1 cellular context compared by ENCODE assay signal in the genomic region with DNA sequence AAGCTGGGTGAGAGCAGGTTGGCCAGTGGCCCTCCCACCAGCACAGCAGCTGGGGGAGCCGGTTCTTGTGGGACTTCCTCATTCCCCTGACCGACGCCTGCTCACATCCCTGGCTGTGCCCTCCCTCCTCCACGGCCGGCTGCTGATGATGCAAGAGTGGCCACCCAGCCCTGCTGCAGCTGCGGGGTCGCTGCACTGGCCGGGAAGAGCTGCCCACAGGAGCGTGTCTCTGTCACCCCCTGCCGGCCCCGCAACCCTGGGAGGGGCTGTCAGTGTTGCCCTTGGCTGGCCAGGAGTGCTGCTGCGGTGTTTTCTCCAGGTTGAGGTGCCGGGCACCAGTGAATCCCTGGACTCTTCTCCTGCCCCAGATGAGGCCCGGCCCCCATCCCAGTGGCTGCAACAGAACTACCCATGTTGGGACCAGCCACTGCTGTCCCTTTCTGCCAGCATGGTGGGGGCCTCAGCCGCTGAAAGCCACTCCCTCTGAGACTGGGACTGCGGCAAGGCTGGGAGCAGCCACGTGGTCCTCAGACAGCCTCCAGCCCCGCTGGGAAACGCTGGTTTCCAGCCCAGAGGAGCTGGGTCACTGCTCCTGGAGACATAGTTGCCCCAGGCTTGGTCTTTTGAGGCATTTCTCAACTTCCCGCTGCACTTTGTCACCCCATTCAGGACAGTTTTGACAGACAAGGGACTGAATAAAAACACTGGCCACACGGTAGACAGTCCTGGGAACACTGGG.
TF ChIP-seq lines count a peak whose summit lies in the region.

No MANE protein-coding gene starts in this region.

TF ChIP-seq in K562, 482 proteins besides CTCF, POLR2A, EP300 and RAD21 (continued from another document and continues in another):
- TF ChIP-seq, protein P1, sequence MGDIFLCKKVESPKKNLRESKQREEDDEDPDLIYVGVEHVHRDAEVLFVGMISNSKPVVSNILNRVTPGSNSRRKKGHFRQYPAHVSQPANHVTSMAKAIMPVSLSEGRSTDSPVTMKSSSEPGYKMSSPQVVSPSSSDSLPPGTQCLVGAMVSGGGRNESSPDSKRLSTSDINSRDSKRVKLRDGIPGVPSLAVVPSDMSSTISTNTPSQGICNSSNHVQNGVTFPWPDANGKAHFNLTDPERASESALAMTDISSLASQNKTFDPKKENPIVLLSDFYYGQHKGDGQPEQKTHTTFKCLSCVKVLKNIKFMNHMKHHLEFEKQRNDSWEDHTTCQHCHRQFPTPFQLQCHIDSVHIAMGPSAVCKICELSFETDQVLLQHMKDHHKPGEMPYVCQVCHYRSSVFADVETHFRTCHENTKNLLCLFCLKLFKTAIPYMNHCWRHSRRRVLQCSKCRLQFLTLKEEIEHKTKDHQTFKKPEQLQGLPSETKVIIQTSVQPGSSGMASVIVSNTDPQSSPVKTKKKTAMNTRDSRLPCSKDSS (IDR thresholded peaks at IDR 0.05; ENCODE audit: low read depth, partially characterized antibody), result no peak
- peak; percentile 79; the same call in 1 of the 2 replicates for TF ChIP-seq SRSF3 (IDR thresholded peaks at IDR 0.05; ENCODE audit: insufficient read depth, low read length)
- TF ChIP-seq ZNF24 (IDR thresholded peaks at IDR 0.05), result no peak
- TF ChIP-seq, protein P2, sequence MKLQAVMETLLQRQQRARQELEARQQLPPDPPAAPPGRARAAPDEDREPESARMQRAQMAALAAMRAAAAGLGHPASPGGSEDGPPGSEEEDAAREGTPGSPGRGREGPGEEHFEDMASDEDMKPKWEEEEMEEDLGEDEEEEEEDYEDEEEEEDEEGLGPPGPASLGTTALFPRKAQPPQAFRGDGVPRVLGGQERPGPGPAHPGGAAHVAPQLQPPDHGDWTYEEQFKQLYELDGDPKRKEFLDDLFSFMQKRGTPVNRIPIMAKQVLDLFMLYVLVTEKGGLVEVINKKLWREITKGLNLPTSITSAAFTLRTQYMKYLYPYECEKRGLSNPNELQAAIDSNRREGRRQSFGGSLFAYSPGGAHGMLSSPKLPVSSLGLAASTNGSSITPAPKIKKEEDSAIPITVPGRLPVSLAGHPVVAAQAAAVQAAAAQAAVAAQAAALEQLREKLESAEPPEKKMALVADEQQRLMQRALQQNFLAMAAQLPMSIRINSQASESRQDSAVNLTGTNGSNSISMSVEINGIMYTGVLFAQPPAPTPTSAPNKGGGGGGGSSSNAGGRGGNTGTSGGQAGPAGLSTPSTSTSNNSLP (IDR thresholded peaks at IDR 0.05; ENCODE audit: borderline replicate concordance, low read depth, low read length), result no peak
- TF ChIP-seq, protein P3, sequence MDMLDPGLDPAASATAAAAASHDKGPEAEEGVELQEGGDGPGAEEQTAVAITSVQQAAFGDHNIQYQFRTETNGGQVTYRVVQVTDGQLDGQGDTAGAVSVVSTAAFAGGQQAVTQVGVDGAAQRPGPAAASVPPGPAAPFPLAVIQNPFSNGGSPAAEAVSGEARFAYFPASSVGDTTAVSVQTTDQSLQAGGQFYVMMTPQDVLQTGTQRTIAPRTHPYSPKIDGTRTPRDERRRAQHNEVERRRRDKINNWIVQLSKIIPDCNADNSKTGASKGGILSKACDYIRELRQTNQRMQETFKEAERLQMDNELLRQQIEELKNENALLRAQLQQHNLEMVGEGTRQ (CRISPR knock-in tag; IDR thresholded peaks at IDR 0.05), result peak; percentile 68
- TF ChIP-seq RBM14 (IDR thresholded peaks at IDR 0.05; ENCODE audit: borderline replicate concordance, insufficient read depth, low read depth, low read length), result 0 out of 2 replicates have a peak, but pooled peaks have one; percentile 4
- no peak for TF ChIP-seq RHOXF2B (CRISPR knock-in tag; conservative IDR thresholded peaks at IDR 0.05)
- TF ChIP-seq, protein P4, sequence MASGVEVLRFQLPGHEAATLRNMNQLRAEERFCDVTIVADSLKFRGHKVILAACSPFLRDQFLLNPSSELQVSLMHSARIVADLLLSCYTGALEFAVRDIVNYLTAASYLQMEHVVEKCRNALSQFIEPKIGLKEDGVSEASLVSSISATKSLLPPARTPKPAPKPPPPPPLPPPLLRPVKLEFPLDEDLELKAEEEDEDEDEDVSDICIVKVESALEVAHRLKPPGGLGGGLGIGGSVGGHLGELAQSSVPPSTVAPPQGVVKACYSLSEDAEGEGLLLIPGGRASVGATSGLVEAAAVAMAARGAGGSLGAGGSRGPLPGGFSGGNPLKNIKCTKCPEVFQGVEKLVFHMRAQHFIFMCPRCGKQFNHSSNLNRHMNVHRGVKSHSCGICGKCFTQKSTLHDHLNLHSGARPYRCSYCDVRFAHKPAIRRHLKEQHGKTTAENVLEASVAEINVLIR (CRISPR knock-in tag; IDR thresholded peaks at IDR 0.05), result no peak
- TF ChIP-seq BCL6 (CRISPR knock-in tag; IDR thresholded peaks at IDR 0.05), result no peak
- TF ChIP-seq POLR2G (IDR thresholded peaks at IDR 0.05; ENCODE audit: low read depth, low read length), result peak; percentile 83
- TF ChIP-seq, protein P5, sequence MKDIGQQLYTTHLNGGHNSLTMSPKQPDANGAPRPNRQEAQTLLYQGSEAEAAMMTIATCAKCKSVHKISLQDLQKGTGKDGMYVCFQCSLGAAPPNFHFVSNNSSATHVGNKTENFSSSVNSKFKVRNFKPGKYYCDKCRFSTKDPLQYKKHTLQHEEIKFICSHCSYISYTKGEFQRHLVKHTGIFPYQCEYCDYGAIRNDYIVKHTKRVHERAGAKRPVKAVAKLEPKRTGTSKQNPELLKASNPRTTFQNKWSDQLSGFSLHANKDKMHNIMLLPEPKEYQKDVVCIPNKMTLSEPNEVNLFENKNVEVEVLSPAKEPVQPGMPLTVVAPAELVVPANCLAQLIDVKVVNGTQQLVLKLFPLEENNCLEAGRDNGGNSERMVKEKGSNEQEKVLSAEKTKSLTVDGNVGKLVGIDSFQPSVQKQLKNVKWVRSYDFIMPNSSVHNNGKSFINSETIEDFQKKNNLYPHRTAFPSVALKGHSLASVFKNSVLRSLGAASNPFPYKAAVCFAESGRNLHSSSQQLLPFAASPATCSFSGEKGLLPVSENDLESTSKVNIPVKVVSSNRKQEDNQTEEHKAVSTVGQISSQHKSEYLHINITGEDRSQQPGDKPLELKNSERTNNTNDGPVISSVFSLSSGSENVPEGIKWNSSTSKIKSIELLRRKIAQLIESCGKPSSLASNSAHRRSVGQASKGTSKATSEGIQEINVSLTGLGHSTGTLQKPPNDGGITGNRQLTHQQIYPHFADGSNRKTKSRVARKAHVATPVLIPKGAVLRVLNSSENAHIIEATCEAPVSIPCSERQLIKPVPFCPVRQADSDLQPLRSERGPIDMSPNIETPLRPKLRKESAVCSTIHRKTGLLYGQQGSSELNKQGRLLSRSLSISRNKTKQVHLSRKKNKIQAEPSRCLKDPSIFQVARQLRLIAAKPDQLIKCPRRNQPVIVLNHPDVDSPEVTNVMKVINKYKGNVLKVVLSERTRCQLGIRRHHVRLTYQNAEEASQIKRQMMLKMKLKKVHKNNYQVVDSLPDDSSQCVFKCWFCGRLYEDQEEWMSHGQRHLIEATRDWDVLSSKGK (CRISPR knock-in tag; IDR thresholded peaks at IDR 0.05), result no peak
- no peak; the same call in 1 of the 2 replicates for TF ChIP-seq NFIC (IDR thresholded peaks at IDR 0.05)
- TF ChIP-seq ZSCAN32 (CRISPR knock-in tag; IDR thresholded peaks at IDR 0.05), result peak; percentile 38; the same call in 1 of the 2 replicates
- TF ChIP-seq, protein P6, sequence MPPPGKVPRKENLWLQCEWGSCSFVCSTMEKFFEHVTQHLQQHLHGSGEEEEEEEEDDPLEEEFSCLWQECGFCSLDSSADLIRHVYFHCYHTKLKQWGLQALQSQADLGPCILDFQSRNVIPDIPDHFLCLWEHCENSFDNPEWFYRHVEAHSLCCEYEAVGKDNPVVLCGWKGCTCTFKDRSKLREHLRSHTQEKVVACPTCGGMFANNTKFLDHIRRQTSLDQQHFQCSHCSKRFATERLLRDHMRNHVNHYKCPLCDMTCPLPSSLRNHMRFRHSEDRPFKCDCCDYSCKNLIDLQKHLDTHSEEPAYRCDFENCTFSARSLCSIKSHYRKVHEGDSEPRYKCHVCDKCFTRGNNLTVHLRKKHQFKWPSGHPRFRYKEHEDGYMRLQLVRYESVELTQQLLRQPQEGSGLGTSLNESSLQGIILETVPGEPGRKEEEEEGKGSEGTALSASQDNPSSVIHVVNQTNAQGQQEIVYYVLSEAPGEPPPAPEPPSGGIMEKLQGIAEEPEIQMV (tag; conservative IDR thresholded peaks at IDR 0.05; ENCODE audit: low read depth), result no peak
- TF ChIP-seq MCM3 (IDR thresholded peaks at IDR 0.05), result no peak
- no peak for TF ChIP-seq ZNF408 (CRISPR knock-in tag; IDR thresholded peaks at IDR 0.05; ENCODE audit: low read depth)
- no peak for TF ChIP-seq ZNF75A (CRISPR knock-in tag; IDR thresholded peaks at IDR 0.05)
- no peak for TF ChIP-seq PTTG1 (tag; IDR thresholded peaks at IDR 0.05; ENCODE audit: low read depth)
- no peak for TF ChIP-seq SMAD1 (IDR thresholded peaks at IDR 0.05; ENCODE audit: low read depth, low read length, partially characterized antibody)
- TF ChIP-seq, protein P7, sequence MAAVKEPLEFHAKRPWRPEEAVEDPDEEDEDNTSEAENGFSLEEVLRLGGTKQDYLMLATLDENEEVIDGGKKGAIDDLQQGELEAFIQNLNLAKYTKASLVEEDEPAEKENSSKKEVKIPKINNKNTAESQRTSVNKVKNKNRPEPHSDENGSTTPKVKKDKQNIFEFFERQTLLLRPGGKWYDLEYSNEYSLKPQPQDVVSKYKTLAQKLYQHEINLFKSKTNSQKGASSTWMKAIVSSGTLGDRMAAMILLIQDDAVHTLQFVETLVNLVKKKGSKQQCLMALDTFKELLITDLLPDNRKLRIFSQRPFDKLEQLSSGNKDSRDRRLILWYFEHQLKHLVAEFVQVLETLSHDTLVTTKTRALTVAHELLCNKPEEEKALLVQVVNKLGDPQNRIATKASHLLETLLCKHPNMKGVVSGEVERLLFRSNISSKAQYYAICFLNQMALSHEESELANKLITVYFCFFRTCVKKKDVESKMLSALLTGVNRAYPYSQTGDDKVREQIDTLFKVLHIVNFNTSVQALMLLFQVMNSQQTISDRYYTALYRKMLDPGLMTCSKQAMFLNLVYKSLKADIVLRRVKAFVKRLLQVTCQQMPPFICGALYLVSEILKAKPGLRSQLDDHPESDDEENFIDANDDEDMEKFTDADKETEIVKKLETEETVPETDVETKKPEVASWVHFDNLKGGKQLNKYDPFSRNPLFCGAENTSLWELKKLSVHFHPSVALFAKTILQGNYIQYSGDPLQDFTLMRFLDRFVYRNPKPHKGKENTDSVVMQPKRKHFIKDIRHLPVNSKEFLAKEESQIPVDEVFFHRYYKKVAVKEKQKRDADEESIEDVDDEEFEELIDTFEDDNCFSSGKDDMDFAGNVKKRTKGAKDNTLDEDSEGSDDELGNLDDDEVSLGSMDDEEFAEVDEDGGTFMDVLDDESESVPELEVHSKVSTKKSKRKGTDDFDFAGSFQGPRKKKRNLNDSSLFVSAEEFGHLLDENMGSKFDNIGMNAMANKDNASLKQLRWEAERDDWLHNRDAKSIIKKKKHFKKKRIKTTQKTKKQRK (IDR thresholded peaks at IDR 0.05; ENCODE audit: borderline replicate concordance, low read depth, low read length), result no peak
- no peak for TF ChIP-seq ZNF274 (IDR thresholded peaks at IDR 0.05; ENCODE audit: borderline replicate concordance, low read depth, low read length)
- no peak for TF ChIP-seq YY1 (IDR thresholded peaks at IDR 0.05; ENCODE audit: borderline replicate concordance in 1 of 3, control insufficient read depth in 1 of 3, extremely low read depth in 1 of 3, insufficient read depth in 3 of 3, insufficient read length in 1 of 3, insufficient replicate concordance in 2 of 3, low read depth in 1 of 3, low read length in 2 of 3)
- peak; percentile 4 to 90; a peak in 2 of 4 replicates for TF ChIP-seq SIN3A (IDR thresholded peaks at IDR 0.05; ENCODE audit: borderline replicate concordance in 2 of 2, control insufficient read depth in 1 of 2, low read depth in 2 of 2, low read length in 2 of 2)
- TF ChIP-seq BMI1 (IDR thresholded peaks at IDR 0.05; ENCODE audit: low read length), result no peak
- TF ChIP-seq RB1 (IDR thresholded peaks at IDR 0.05; ENCODE audit: low read depth), result 0 out of 2 replicates have a peak, but pooled peaks have one; percentile 5
- 0 out of 2 replicates have a peak, but pooled peaks have one; percentile 29 for TF ChIP-seq PTBP1 (IDR thresholded peaks at IDR 0.05; ENCODE audit: low read depth, low read length)
- no peak for TF ChIP-seq ZNF785 (CRISPR knock-in tag; IDR thresholded peaks at IDR 0.05)
- TF ChIP-seq, protein P8, sequence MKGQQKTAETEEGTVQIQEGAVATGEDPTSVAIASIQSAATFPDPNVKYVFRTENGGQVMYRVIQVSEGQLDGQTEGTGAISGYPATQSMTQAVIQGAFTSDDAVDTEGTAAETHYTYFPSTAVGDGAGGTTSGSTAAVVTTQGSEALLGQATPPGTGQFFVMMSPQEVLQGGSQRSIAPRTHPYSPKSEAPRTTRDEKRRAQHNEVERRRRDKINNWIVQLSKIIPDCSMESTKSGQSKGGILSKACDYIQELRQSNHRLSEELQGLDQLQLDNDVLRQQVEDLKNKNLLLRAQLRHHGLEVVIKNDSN (CRISPR knock-in tag; IDR thresholded peaks at IDR 0.05), result peak; percentile 68
- no peak for TF ChIP-seq NCOA1 (IDR thresholded peaks at IDR 0.05; ENCODE audit: low read depth)
- TF ChIP-seq NFIX (CRISPR knock-in tag; IDR thresholded peaks at IDR 0.05; ENCODE audit: low read depth), result no peak
- peak; percentile 42; the same call in 1 of the 2 replicates for TF ChIP-seq NFRKB (IDR thresholded peaks at IDR 0.05; ENCODE audit: low read depth)
- peak; percentile 46 for TF ChIP-seq HMGN3 (IDR thresholded peaks at IDR 0.05; ENCODE audit: borderline replicate concordance, extremely low read depth, insufficient read length, low read depth, low read length)
- TF ChIP-seq, protein P9, sequence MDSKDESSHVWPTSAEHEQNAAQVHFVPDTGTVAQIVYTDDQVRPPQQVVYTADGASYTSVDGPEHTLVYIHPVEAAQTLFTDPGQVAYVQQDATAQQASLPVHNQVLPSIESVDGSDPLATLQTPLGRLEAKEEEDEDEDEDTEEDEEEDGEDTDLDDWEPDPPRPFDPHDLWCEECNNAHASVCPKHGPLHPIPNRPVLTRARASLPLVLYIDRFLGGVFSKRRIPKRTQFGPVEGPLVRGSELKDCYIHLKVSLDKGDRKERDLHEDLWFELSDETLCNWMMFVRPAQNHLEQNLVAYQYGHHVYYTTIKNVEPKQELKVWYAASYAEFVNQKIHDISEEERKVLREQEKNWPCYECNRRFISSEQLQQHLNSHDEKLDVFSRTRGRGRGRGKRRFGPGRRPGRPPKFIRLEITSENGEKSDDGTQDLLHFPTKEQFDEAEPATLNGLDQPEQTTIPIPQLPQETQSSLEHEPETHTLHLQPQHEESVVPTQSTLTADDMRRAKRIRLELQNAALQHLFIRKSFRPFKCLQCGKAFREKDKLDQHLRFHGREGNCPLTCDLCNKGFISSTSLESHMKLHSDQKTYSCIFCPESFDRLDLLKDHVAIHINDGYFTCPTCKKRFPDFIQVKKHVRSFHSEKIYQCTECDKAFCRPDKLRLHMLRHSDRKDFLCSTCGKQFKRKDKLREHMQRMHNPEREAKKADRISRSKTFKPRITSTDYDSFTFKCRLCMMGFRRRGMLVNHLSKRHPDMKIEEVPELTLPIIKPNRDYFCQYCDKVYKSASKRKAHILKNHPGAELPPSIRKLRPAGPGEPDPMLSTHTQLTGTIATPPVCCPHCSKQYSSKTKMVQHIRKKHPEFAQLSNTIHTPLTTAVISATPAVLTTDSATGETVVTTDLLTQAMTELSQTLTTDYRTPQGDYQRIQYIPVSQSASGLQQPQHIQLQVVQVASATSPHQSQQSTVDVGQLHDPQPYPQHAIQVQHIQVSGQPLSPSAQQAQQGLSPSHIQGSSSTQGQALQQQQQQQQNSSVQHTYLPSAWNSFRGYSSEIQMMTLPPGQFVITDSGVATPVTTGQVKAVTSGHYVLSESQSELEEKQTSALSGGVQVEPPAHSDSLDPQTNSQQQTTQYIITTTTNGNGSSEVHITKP (IDR thresholded peaks at IDR 0.05; ENCODE audit: partially characterized antibody), result peak; percentile 46
- no peak for TF ChIP-seq ZZZ3 (IDR thresholded peaks at IDR 0.05)
- no peak for TF ChIP-seq NBN (IDR thresholded peaks at IDR 0.05; ENCODE audit: low read depth)
- no peak for TF ChIP-seq PYGO2 (tag; IDR thresholded peaks at IDR 0.05)
- peak; percentile 31 for TF ChIP-seq PCBP1 (IDR thresholded peaks at IDR 0.05; ENCODE audit: low read depth, low read length, poor library complexity, severe bottlenecking)
